Comparison of ENCODE assay signal across 12 cellular contexts in the genomic region with DNA sequence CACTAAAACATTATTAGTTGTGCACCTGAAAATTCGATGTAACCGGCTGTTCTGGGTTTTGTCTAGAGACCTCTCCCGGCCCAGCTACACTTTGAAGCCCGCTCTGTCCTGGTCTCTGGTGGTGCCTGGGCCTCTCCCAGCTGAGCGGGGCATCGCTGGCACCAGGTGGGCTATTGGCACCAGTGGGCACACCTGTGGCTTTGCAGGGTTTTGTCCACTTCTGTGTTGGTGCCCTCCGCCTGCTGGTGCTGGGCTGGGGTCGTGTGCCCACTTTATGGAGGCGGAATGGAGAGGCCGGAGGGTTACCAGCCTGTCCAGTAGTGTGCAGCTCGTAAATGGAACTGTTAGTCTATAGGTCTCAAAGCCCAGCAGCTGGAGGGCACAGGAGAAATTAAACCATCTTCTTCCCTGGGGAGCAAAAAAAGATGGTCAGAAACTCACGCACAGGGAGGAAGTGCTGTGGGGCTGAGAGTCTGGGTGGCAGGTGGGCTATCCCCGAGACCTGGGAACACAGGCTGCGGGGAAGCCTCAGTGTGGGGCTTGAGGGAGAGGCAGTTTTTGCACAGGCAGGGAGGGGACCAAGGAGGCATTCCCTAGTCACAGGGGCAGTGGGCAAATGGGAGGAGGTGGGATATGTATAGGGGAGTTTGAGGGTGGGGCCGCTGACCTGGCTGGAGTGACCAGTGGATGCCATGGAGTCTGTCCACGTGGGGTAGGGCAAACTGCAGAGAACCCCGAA. TPM values are rescaled to one million over a fixed set of nuclear protein-coding genes. Genes with fewer than 3 reads are reported as not detected.
DNase-seq lines count a peak whose midpoint lies in the region; ATAC-seq, FAIRE-seq and TF ChIP-seq lines count a peak whose summit lies in the region.
"Had no signal": no experiment of that assay in that cellular context is flagged by ENCODE, and none has a peak within 500 bp of the region (broad histone marks: within the 10 kb centered on the region; RNA-seq: fewer than 3 reads in every experiment).

No MANE protein-coding gene starts in this region.

- DNase-seq in astrocyte of the cerebellum (ENCODE audit: low read depth) (no peak), HepG2 (ENCODE audit: low spot score) (no peak), HCEC 1CT (no peak), AG20443 (ENCODE audit: low spot score) (no peak), HT-29 (ENCODE audit: low spot score) (no peak)
- DNase-seq: naive thymus-derived CD8-positive, alpha-beta T cell; NCI-H446; T-helper 1 cell had no signal

- ATAC-seq in HepG2 (no peak), GM21447 (IDR thresholded peaks at IDR 0.05; ENCODE audit: unreplicated experiment) (no peak)
- ATAC-seq: naive thymus-derived CD8-positive, alpha-beta T cell had no signal

- H3K36me3 ChIP-seq in HEK293 (ENCODE audit: control insufficient read depth in 2 of 2, insufficient read depth in 1 of 2, low read length in 2 of 2) (peaks cover 0 to 4% of the 10 kb centered on the region in 2 experiments; a peak in 1 of 3 replicates), HepG2 (replicated peaks in 1 of 2; ENCODE audit: control insufficient read depth in 1 of 2, insufficient read depth in 2 of 2, low read length in 2 of 2) (peaks cover 13 to 25% of the 10 kb centered on the region in 2 experiments; a peak in 4 of 5 replicates)

- in situ Hi-C loops in astrocyte of the cerebellum (cut with HindIII; ENCODE audit: low sequenced_read_pairs) = no loop called here
- in situ Hi-C loops in HepG2 (cut with HindIII; ENCODE audit: extremely low pct_ligation_motif_present, low pct_unique_long_range_greater_than_20kb) = no loop called here

- POLR2A ChIA-PET in HEK293 (lab: Yijun Ruan, JAX) (interaction anchor here (0.5 to 1.8 kb wide), 8 partner anchors 10 to 102 kb away, joined by 3 to 13 read pairs (median 4); no protein-coding TSS in a partner anchor), HepG2 (lab: Yijun Ruan, JAX) (interaction anchor here (0.8 to 10.4 kb wide), 18 partner anchors 9 to 422 kb away, joined by 3 to 268 read pairs (median 11); partner anchors contain the start of gene SH3BP4)

- peak overlapping the region; percentile 78 for H3K9ac ChIP-seq in HepG2 (ENCODE audit: insufficient read depth, low read depth, low read length)

- peak overlapping the region; percentile 96 for H3K4me2 ChIP-seq in HepG2 (ENCODE audit: low read depth, low read length)

- H3K27me3 ChIP-seq in HepG2 (ENCODE audit: control insufficient read depth in 1 of 2, insufficient read depth in 2 of 2, low read length in 2 of 2) = no peaks in the 10 kb centered on the region; a peak in 1 of 5 replicates

- FAIRE-seq in HepG2 (lab: Jason Lieb, UNC) = no peak
- FAIRE-seq: urothelium cell line had no signal

- intact Hi-C loops in HepG2 (cut with micrococcal nuclease; ENCODE audit: unreplicated experiment) = loop anchor here (10.0 kb wide), 1 partner anchor 427 kb away; no protein-coding TSS in a partner anchor

- H3K4me3 ChIP-seq in HEK293 (ENCODE audit: low read depth, low read length) = no peak overlapping the region; the same call in 1 of the 2 replicates
- H3K4me3 ChIP-seq in astrocyte of the cerebellum (ENCODE audit: low read depth, low read length) = peak overlapping the region; percentile 16
- H3K4me3 ChIP-seq in HepG2 (replicated peaks in 1 of 3; ENCODE audit: insufficient read depth in 1 of 3, low read depth in 2 of 3, low read length in 3 of 3) = peak overlapping the region; percentile 41 to 64 (median 48)
- no peak overlapping the region for H3K4me3 ChIP-seq in skin epidermis

- TF ChIP-seq EP300 in HepG2 (IDR thresholded peaks at IDR 0.05; ENCODE audit: low read depth in 2 of 2, low read length in 2 of 2) = no peak
- no peak for TF ChIP-seq EP300 in HepG2 (CRISPR knock-in tag; IDR thresholded peaks at IDR 0.05; ENCODE audit: borderline replicate concordance)

- BruUV-seq in HepG2 (replicated peaks; lab: Mats Ljungman, UMichigan) = no TSS peak

- CTCF ChIA-PET in HEK293 (lab: Yijun Ruan, JAX) = interaction anchor here (0.5 to 1.4 kb wide), 3 partner anchors 35 to 293 kb away, joined by 3 to 7 read pairs (median 3); no protein-coding TSS in a partner anchor
- CTCF ChIA-PET in HepG2 (lab: Yijun Ruan, JAX; ENCODE audit: low intra/inter-chr PET ratio, low total read pairs) = no interaction called here

- H3K4me1 ChIP-seq in HEK293 (ENCODE audit: control insufficient read depth, insufficient read depth, low read length) (peaks cover 27% of the 10 kb centered on the region), HepG2 (ENCODE audit: insufficient read depth, low read length) (peaks cover 98% of the 10 kb centered on the region)

- H3K9me3 ChIP-seq in HEK293 (ENCODE audit: control insufficient read depth, insufficient read depth, low read depth, low read length) = no peaks in the 10 kb centered on the region
- no peaks in the 10 kb centered on the region for H3K9me3 ChIP-seq in HepG2 (ENCODE audit: low read length)

- TF ChIP-seq CTCF in HEK293 (tag by site-specific recombination; IDR thresholded peaks at IDR 0.05) (no peak), astrocyte of the cerebellum (IDR thresholded peaks at IDR 0.05; ENCODE audit: low read depth, low read length, missing control alignments) (no peak), HepG2 (CRISPR knock-in tag; IDR thresholded peaks at IDR 0.05) (no peak)

- TF ChIP-seq RAD21 in HepG2 (CRISPR knock-in tag; IDR thresholded peaks at IDR 0.05) = no peak

- H3K27ac ChIP-seq in HEK293 (ENCODE audit: extremely low read depth, low read depth, low read length) = peak overlapping the region; percentile 45; the same call in 1 of the 2 replicates
- H3K27ac ChIP-seq in HepG2 (ENCODE audit: extremely low read length, insufficient read depth, low read length) = peak overlapping the region; percentile 88
- H3K27ac ChIP-seq in skin epidermis = peak overlapping the region in 13 of 21 experiments; percentile 4 to 79 (median 45)

- H2AFZ ChIP-seq in HepG2 (ENCODE audit: low read length) = no peak overlapping the region

- WGBS in HepG2 (ENCODE audit: low lambda C conversion rate) = 77% methylated on average over 16 of the region's 17 CpGs

- TF ChIP-seq POLR2A in HepG2 (IDR thresholded peaks at IDR 0.05; ENCODE audit: insufficient read depth in 1 of 2, low read depth in 2 of 2, low read length in 2 of 2) = 0 out of 4 replicates have a peak, but pooled peaks of 1 of the 2 experiments have one; percentile 15

- peaks cover 87% of the 10 kb centered on the region for H4K20me1 ChIP-seq in HepG2 (ENCODE audit: insufficient read depth, low read length)

- H3K79me2 ChIP-seq in HepG2 (ENCODE audit: insufficient read depth, low read length) = peaks cover 100% of the 10 kb centered on the region

TF ChIP-seq in HEK293, 187 proteins besides CTCF, POLR2A, EP300 and RAD21 (continues in another document):
- TF ChIP-seq GLIS1 (tag by site-specific recombination; IDR thresholded peaks at IDR 0.05) (no peak), ELK4 (IDR thresholded peaks at IDR 0.05; ENCODE audit: borderline replicate concordance, low read depth, low read length) (no peak), ZNF544 (tag by site-specific recombination; IDR thresholded peaks at IDR 0.05) (no peak)

TF ChIP-seq in HepG2, 621 proteins besides CTCF, POLR2A, EP300 and RAD21 (continues in another document):
- peak; percentile 73; the same call in 1 of the 2 replicates for TF ChIP-seq HNRNPL (IDR thresholded peaks at IDR 0.05; ENCODE audit: low read depth, low read length)
- TF ChIP-seq FOXJ3 (CRISPR knock-in tag; IDR thresholded peaks at IDR 0.05; ENCODE audit: borderline replicate concordance) = no peak
- TF ChIP-seq MNT (IDR thresholded peaks at IDR 0.05) = no peak
- TF ChIP-seq AGO2 (optimal IDR thresholded peaks at IDR 0.05; ENCODE audit: low read depth, low read length) = peak; percentile 63

RNA-seq across cellular contexts. Expression of gene SH3BP4, which starts 30.4 kb away (rescaled TPM):
- total RNA-seq in HepG2 (2016; rRNA removed; fragmentation: Illumina TruSeq; extraction: Trizol) = 34.6 and 44.3 TPM in 2 replicates
- total RNA-seq in HepG2 (2016; cell fraction: cytosol; rRNA removed; fragmentation: Illumina TruSeq; extraction: Trizol; ENCODE audit: low read depth) = 10.1 and 13.4 TPM in 2 replicates
- 33.4 and 38.6 TPM in 2 replicates for total RNA-seq in HepG2 (2016; cell fraction: insoluble cytoplasmic fraction; rRNA removed; fragmentation: Illumina TruSeq; extraction: Trizol)
- total RNA-seq in HepG2 (2016; cell fraction: membrane; rRNA removed; fragmentation: Illumina TruSeq; extraction: Trizol) = 23.4 and 24.2 TPM in 2 replicates
- total RNA-seq in HepG2 (2016; cell fraction: nucleus; rRNA removed; fragmentation: Illumina TruSeq; extraction: Trizol) = 29.3 and 37.6 TPM in 2 replicates
- polyA plus RNA-seq in HepG2 (2011; rRNA removed) = 99.1 and 101 TPM in 2 replicates
- polyA plus RNA-seq in HepG2 (2011; cell fraction: cytosol; rRNA removed) = 62.2 and 70.2 TPM in 2 replicates
- polyA plus RNA-seq in HepG2 (2011; cell fraction: nucleus; rRNA removed) = 57.3 and 58.3 TPM in 2 replicates
- polyA plus RNA-seq in HepG2 (2012) = 54.2 and 63.2 TPM in 2 replicates
- 12.1 and 15.0 TPM in 2 replicates for polyA plus RNA-seq in HepG2 (2016; cell fraction: cytosol; fragmentation: Illumina TruSeq; extraction: Trizol; ENCODE audit: low read depth)
- polyA plus RNA-seq in HepG2 (2016; cell fraction: insoluble cytoplasmic fraction; fragmentation: Illumina TruSeq; extraction: Trizol; ENCODE audit: low read depth) = 41.4 and 47.1 TPM in 2 replicates
- polyA plus RNA-seq in HepG2 (2016; cell fraction: membrane; fragmentation: Illumina TruSeq; extraction: Trizol; ENCODE audit: low read depth) = 16.0 and 16.3 TPM in 2 replicates
- polyA plus RNA-seq in HepG2 (2016; cell fraction: nucleus; fragmentation: Illumina TruSeq; extraction: Trizol; ENCODE audit: insufficient read depth, low read depth) = 33.7 and 37.2 TPM in 2 replicates
- polyA minus RNA-seq in HepG2 (2011; rRNA and poly(A)+ RNA removed; ENCODE audit: low replicate concordance) = 50.3 and 196 TPM in 2 replicates
- 58.1 and 67.7 TPM in 2 replicates for polyA minus RNA-seq in HepG2 (2011; cell fraction: cytosol; rRNA and poly(A)+ RNA removed)
- polyA minus RNA-seq in HepG2 (2011; cell fraction: nucleus; rRNA and poly(A)+ RNA removed) = 92.1 and 100 TPM in 2 replicates
- total RNA-seq in HT-29 (2014; rRNA removed; shearing (Covaris generic)) = 42.9 and 44.5 TPM in 2 replicates
- polyA plus RNA-seq: naive thymus-derived CD8-positive, alpha-beta T cell had no signal

Comparison
In these comparisons a context has a peak if more than half of its experiments do, and no peak if none do; other contexts are left out.
1. H3K4me3 ChIP-seq: peak in astrocyte of the cerebellum (single experiment) and HepG2 (3 of 3); none in HEK293 (single experiment) and skin epidermis (0 of 7).
2. Of the 63 proteins assayed by ChIP-seq in both HepG2 and HEK293: peak only in HepG2: REPIN1, ZNF629 and ZNF776; only in HEK293: none; in both: none; in neither: 60.
3. Peak in every context shown above with its lines, with median percentiles within 50 percentile points of each other: H3K27ac ChIP-seq.